Comparison of ENCODE assay signal across 16 cellular contexts in the genomic region with DNA sequence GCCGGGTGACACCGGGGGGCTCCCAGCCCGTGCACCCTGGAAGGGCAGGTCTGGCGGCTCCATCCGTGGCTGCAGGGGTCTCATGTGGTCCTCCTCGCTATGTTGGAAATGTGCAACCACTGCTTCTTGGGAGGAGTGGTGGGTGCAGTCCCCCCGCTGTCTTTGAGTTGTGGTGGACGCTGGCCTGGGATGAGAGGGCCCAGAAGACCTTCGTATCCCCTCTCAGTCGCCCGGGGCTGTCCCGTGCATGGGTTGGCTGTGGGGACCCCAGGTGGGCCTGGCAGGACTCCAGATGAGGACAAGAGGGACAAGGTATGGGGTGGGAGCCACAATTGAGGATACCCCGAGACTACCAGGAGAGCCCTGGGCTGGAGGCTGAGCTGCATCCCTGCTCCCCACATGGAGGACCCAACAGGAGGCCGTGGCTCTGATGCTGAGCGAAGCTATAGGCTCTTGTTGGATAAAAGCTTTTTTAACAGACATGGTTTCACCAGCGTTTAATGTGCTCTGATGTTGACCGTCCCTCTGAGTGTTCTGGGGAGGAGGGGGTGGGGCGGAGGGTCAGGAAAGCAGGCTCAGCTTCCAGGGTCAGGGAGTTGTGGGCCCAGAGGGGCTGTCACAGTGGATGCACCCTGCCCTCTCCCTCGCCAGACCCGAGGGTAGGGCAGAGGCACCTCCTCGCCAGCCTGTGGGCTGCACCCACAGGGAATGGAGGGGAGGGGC. TPM values are rescaled to one million over a fixed set of nuclear protein-coding genes. Genes with fewer than 3 reads are reported as not detected.
A peak's percentile ranks its signal among the peaks of the same experiment; 100 is the strongest.
DNase-seq lines count a peak whose midpoint lies in the region; ATAC-seq, FAIRE-seq and TF ChIP-seq lines count a peak whose summit lies in the region.
"Had no signal": no experiment of that assay in that cellular context is flagged by ENCODE, and none has a peak within 500 bp of the region (broad histone marks: within the 10 kb centered on the region; RNA-seq: fewer than 3 reads in every experiment).

No MANE protein-coding gene starts in this region.

- no peak for TF ChIP-seq EP300 in SK-N-SH (IDR thresholded peaks at IDR 0.05; ENCODE audit: borderline replicate concordance in 1 of 2, low read depth in 1 of 2, low read length in 1 of 2)
- no peak for TF ChIP-seq EP300 in GM12878 (IDR thresholded peaks at IDR 0.05; ENCODE audit: borderline replicate concordance in 1 of 2, control insufficient read depth in 1 of 2, low read depth in 2 of 2, low read length in 2 of 2)

- RAD21 ChIA-PET in GM12878 (lab: Charles Lee; ENCODE audit: unreplicated experiment): no interaction called here

- H3K4me1 Mint-ChIP-seq in nephron progenitor cell: peaks cover 34% of the 10 kb centered on the region
- H3K4me1 Mint-ChIP-seq in activated CD8-positive, alpha-beta memory T cell treated with anti-CD3 and anti-CD28 coated beads, Interleukin-2, amount 10 ng/mL, durations not matched to agents 7 days and 5 days: peaks cover 26% of the 10 kb centered on the region

- H3K27ac ChIP-seq in SK-N-SH (ENCODE audit: low read depth in 2 of 2, low read length in 1 of 2) (no peak overlapping the region; a peak in 1 of 4 replicates), GM12878 (ENCODE audit: control insufficient read depth, insufficient read depth) (no peak overlapping the region)
- H3K27ac ChIP-seq: stomach had no signal

- peaks cover 11% of the 10 kb centered on the region for H4K20me1 ChIP-seq in SK-N-SH (ENCODE audit: insufficient read depth)
- H4K20me1 ChIP-seq in GM12878 (ENCODE audit: control insufficient read depth, insufficient read depth): no peaks in the 10 kb centered on the region; the same call in 1 of the 2 replicates

- no peak overlapping the region for H2AFZ ChIP-seq in SK-N-SH (ENCODE audit: low read depth)
- no peak overlapping the region for H2AFZ ChIP-seq in GM12878 (ENCODE audit: control insufficient read depth, low read depth, low read length)

- TF ChIP-seq RAD21 in SK-N-SH (IDR thresholded peaks at IDR 0.05; ENCODE audit: low read length) (no peak), GM12878 (IDR thresholded peaks at IDR 0.05; ENCODE audit: insufficient read depth, low read depth, low read length) (no peak)

- SMC1A ChIA-PET in GM12878 (lab: Charles Lee; ENCODE audit: uncharacterized antibody, unreplicated experiment): no interaction called here

- H3K9me3 ChIP-seq in SK-N-SH (no peaks in the 10 kb centered on the region), GM12878 (replicated peaks; ENCODE audit: control insufficient read depth, insufficient read depth, low read length) (no peaks in the 10 kb centered on the region)
- H3K9me3 ChIP-seq: stomach had no signal

- peaks cover 18% of the 10 kb centered on the region for H3K36me3 Mint-ChIP-seq in nephron progenitor cell (ENCODE audit: low read depth)
- H3K36me3 Mint-ChIP-seq in activated CD8-positive, alpha-beta memory T cell treated with anti-CD3 and anti-CD28 coated beads, Interleukin-2, amount 10 ng/mL, durations not matched to agents 7 days and 5 days: peaks cover 6% of the 10 kb centered on the region

- H3K27ac Mint-ChIP-seq in nephron progenitor cell: peak overlapping the region; percentile 82
- no peak overlapping the region for H3K27ac Mint-ChIP-seq in activated CD8-positive, alpha-beta memory T cell treated with anti-CD3 and anti-CD28 coated beads, Interleukin-2, amount 10 ng/mL, durations not matched to agents 7 days and 5 days
- H3K27ac Mint-ChIP-seq: brain had no signal

- H3K9ac ChIP-seq in SK-N-SH (no peak overlapping the region), GM12878 (ENCODE audit: control insufficient read depth, insufficient read depth, low read length) (no peak overlapping the region)

- H3K4me3 ChIP-seq in SK-N-SH (ENCODE audit: low read depth in 2 of 2, low read length in 1 of 2): no peak overlapping the region
- no peak overlapping the region for H3K4me3 ChIP-seq in GM12878
- H3K4me3 ChIP-seq: stomach had no signal

- in situ Hi-C loops in GM12878 (cut with MboI): no loop called here

- TF ChIP-seq POLR2A in GM12878 (IDR thresholded peaks at IDR 0.05; ENCODE audit: low read depth, low read length): no peak; the same call in 1 of the 2 replicates

- FAIRE-seq in GM12878 (lab: Jason Lieb, UNC): no peak

- intact Hi-C loops in GM12878 (cut with micrococcal nuclease; ENCODE audit: unreplicated experiment): no loop called here

- H3K9me3 Mint-ChIP-seq in nephron progenitor cell: no peaks in the 10 kb centered on the region
- no peaks in the 10 kb centered on the region for H3K9me3 Mint-ChIP-seq in activated CD8-positive, alpha-beta memory T cell treated with anti-CD3 and anti-CD28 coated beads, Interleukin-2, amount 10 ng/mL, durations not matched to agents 7 days and 5 days (ENCODE audit: low read depth)
- H3K9me3 Mint-ChIP-seq: activated naive CD4-positive, alpha-beta T cell treated with anti-CD3 and anti-CD28 coated beads, Interleukin-2, amount 10 ng/mL, durations not matched to agents 7 days and 5 days; brain had no signal

- H3K4me1 ChIP-seq in SK-N-SH (ENCODE audit: control insufficient read depth in 1 of 2, insufficient read depth in 2 of 2, low read depth in 1 of 2, low read length in 1 of 2) (peaks cover 9 to 25% of the 10 kb centered on the region in 2 experiments; a peak in 2 of 4 replicates), GM12878 (ENCODE audit: control insufficient read depth, insufficient read depth, low read length) (peaks cover 19% of the 10 kb centered on the region)

- H3K27me3 ChIP-seq in SK-N-SH (ENCODE audit: insufficient read depth) (no peaks in the 10 kb centered on the region), GM12878 (replicated peaks in 1 of 2; ENCODE audit: control insufficient read depth in 2 of 2, insufficient read depth in 2 of 2, low read length in 1 of 2) (no peaks in the 10 kb centered on the region)

- POLR2A ChIA-PET in SK-N-SH (lab: Yijun Ruan, JAX): interaction anchor here (0.8 to 2.6 kb wide), 2 partner anchors 10 kb away, joined by 5 to 10 read pairs; a partner anchor contains a TSS
- POLR2A ChIA-PET in GM12878 (lab: Charles Lee): interaction anchor here (1.5 kb wide), 1 partner anchor 10 kb away, joined by 4 read pairs; a partner anchor contains a TSS

- H3F3A ChIP-seq in SK-N-SH (replicated peaks; ENCODE audit: insufficient read depth): peaks cover 8% of the 10 kb centered on the region

- H3K79me2 ChIP-seq in SK-N-SH (ENCODE audit: insufficient read depth) (no peaks in the 10 kb centered on the region), GM12878 (ENCODE audit: control insufficient read depth, insufficient read depth, low read length) (no peaks in the 10 kb centered on the region)

- H3K9me2 ChIP-seq in SK-N-SH: no peaks in the 10 kb centered on the region

- TF ChIP-seq CTCF in SK-N-SH (IDR thresholded peaks at IDR 0.05) (no peak), GM12878 (IDR thresholded peaks at IDR 0.05 in 2 of 3, conservative IDR thresholded peaks at IDR 0.05 in 1 of 3; ENCODE audit: control insufficient read depth in 2 of 3, extremely low read depth in 1 of 3, insufficient read depth in 1 of 3, low read depth in 3 of 3, low read length in 3 of 3) (no peak), nephron progenitor cell (IDR thresholded peaks at IDR 0.05) (no peak)

- no peak for ATAC-seq in SK-N-SH treated with all-trans-retinoic acid at 6 μM for 48 hours
- ATAC-seq in GM12878: no peak
- ATAC-seq in activated CD8-positive, alpha-beta memory T cell treated with anti-CD3 and anti-CD28 coated beads, Interleukin-2, amount 10 ng/mL, durations not matched to agents 7 days and 5 days: no peak

- TSS peak; percentile 56 for BruUV-seq in GM12878 (replicated peaks; lab: Mats Ljungman, UMichigan)

- no peak overlapping the region for H3K4me2 ChIP-seq in SK-N-SH
- H3K4me2 ChIP-seq in GM12878 (ENCODE audit: control insufficient read depth, insufficient read depth): peak overlapping the region; percentile 27; the same call in 1 of the 2 replicates

- DNase-seq in SK-N-SH: peak; percentile 28
- DNase-seq in GM12878 (ENCODE audit: low read depth, low spot score): no peak
- DNase-seq in nephron progenitor cell: peak; percentile 16
- no peak for DNase-seq in NCI-H510A (lab: John Stamatoyannopoulos, UW)
- no peak for DNase-seq in activated CD8-positive, alpha-beta memory T cell treated with anti-CD3 and anti-CD28 coated beads, Interleukin-2, amount 10 ng/mL, durations not matched to agents 7 days and 5 days
- DNase-seq: GDM1, NCI-H1105, NCI-H2227 treated with DMSO at 0.1 percent for 48 hours, occipital lobe, OCI-M1, stomach, SW 1271, WERI-Rb-1 had no signal

- peaks cover 4% of the 10 kb centered on the region for H3K27me3 Mint-ChIP-seq in nephron progenitor cell (ENCODE audit: low read depth, poor library complexity)
- no peaks in the 10 kb centered on the region for H3K27me3 Mint-ChIP-seq in activated CD8-positive, alpha-beta memory T cell treated with anti-CD3 and anti-CD28 coated beads, Interleukin-2, amount 10 ng/mL, durations not matched to agents 7 days and 5 days
- H3K27me3 Mint-ChIP-seq: activated naive CD4-positive, alpha-beta T cell treated with anti-CD3 and anti-CD28 coated beads, Interleukin-2, amount 10 ng/mL, durations not matched to agents 7 days and 5 days; brain had no signal

- no peak overlapping the region for H3K4me3 Mint-ChIP-seq in nephron progenitor cell
- H3K4me3 Mint-ChIP-seq in activated CD8-positive, alpha-beta memory T cell treated with anti-CD3 and anti-CD28 coated beads, Interleukin-2, amount 10 ng/mL, durations not matched to agents 7 days and 5 days: no peak overlapping the region
- H3K4me3 Mint-ChIP-seq: activated naive CD4-positive, alpha-beta T cell treated with anti-CD3 and anti-CD28 coated beads, Interleukin-2, amount 10 ng/mL, durations not matched to agents 7 days and 5 days; brain had no signal

- whole genome bisulfite sequencing in SK-N-SH (ENCODE audit: low lambda C conversion rate): 92% methylated on average over 11 of the region's 21 CpGs
- 85% methylated on average over 21 of the region's 21 CpGs for whole genome bisulfite sequencing in GM12878 (ENCODE audit: insufficient coverage, insufficient replicate concordance, low lambda C conversion rate, missing lambda C conversion rate)

- peaks cover 10 to 62% of the 10 kb centered on the region in 2 experiments for H3K36me3 ChIP-seq in SK-N-SH (replicated peaks in 1 of 2; ENCODE audit: control insufficient read depth in 1 of 2, insufficient read depth in 2 of 2, low read length in 1 of 2)
- peaks cover 0 to 14% of the 10 kb centered on the region in 2 experiments; a peak in 3 of 4 replicates for H3K36me3 ChIP-seq in GM12878 (ENCODE audit: control insufficient read depth in 2 of 2, insufficient read depth in 2 of 2, low read length in 1 of 2)

- CTCF ChIA-PET in SK-N-SH (lab: Yijun Ruan, JAX) (interaction anchor here (2.4 kb wide), 1 partner anchor 165 kb away, joined by 6 read pairs; no protein-coding TSS in a partner anchor), GM12878 (lab: Yijun Ruan, JAX) (interaction anchor here (1.2 kb wide), 1 partner anchor 97 kb away, joined by 3 read pairs; no protein-coding TSS in a partner anchor)
- CTCF ChIA-PET in activated CD8-positive, alpha-beta memory T cell treated with anti-CD3 and anti-CD28 coated beads, Interleukin-2, amount 10 ng/mL, durations not matched to agents 7 days and 5 days (lab: Charles Lee): interaction anchor here (0.6 to 7.0 kb wide), 6 partner anchors 9 to 334 kb away, joined by 3 to 93 read pairs (median 4); a partner anchor contains a TSS

RNA-seq across cellular contexts. Expression of a gene that starts 5.5 kb away (rescaled TPM):
- 7.8 and 8.6 TPM in 2 replicates for polyA plus RNA-seq in SK-N-SH (2012; rRNA removed)
- polyA plus RNA-seq in SK-N-SH (2012; cell fraction: cytosol; rRNA removed): 3.8 and 6.4 TPM in 2 replicates
- 12.2 and 23.8 TPM in 2 replicates for polyA plus RNA-seq in SK-N-SH (2012; cell fraction: nucleus; rRNA removed)
- total RNA-seq in GM12878 (2013; cell fraction: nucleolus; rRNA removed): 13.1 and 19.3 TPM in 2 replicates
- 4.9 and 6.9 TPM in 2 replicates for total RNA-seq in GM12878 (2014; rRNA removed)
- 0.78 and 1.0 TPM in 2 replicates for total RNA-seq in GM12878 (2014; rRNA removed; fragmentation: Illumina TruSeq; extraction: Trizol)
- 6.9 and 7.8 TPM in 2 replicates for total RNA-seq in GM12878 (2021)
- 0.71 TPM for polyA plus RNA-seq in GM12878 (2011; ENCODE audit: low read depth)
- polyA plus RNA-seq in GM12878 (2011; rRNA removed): 1.2 and 2.3 TPM in 2 replicates
- 4.6 and 6.8 TPM in 2 replicates for polyA plus RNA-seq in GM12878 (2011; cell fraction: cytosol; rRNA removed)
- polyA plus RNA-seq in GM12878 (2011; cell fraction: nucleus; rRNA removed): 12.6 and 15.8 TPM in 2 replicates
- 5.0 and 6.2 TPM in 2 replicates for polyA plus RNA-seq in GM12878 (2012)
- 0.24 TPM in 1 of 2 replicates, not detected in the other for polyA plus RNA-seq in GM12878 (2014; fragmentation: Illumina TruSeq; extraction: Trizol)
- under 1 TPM in 1 of 2 experiments, not detected in 1; 0.20 TPM for polyA plus RNA-seq in GM12878 (2014; fragmentation: Nextera tagmentation; extraction: Ambion mirVana)
- polyA plus RNA-seq in GM12878 (2014; rRNA removed): 4.7 and 6.0 TPM in 2 replicates
- 1 to 10 TPM; 3.9 to 5.9 TPM for polyA plus RNA-seq in GM12878 (2016; fragmentation: Nextera tagmentation; extraction: Ambion mirVana)
- polyA minus RNA-seq in GM12878 (2011; rRNA and poly(A)+ RNA removed): 0.73 and 3.6 TPM in 2 replicates
- 3.3 and 3.7 TPM in 2 replicates for polyA minus RNA-seq in GM12878 (2011; cell fraction: cytosol; rRNA and poly(A)+ RNA removed)
- 4.5 and 8.3 TPM in 2 replicates for polyA minus RNA-seq in GM12878 (2011; cell fraction: nucleus; rRNA and poly(A)+ RNA removed)
- 1 to 10 TPM; 5.8 to 7.4 TPM for total RNA-seq in activated CD8-positive, alpha-beta memory T cell treated with anti-CD3 and anti-CD28 coated beads, Interleukin-2, amount 10 ng/mL, durations not matched to agents 7 days and 5 days

RNA-seq across cellular contexts. Expression of a gene that starts 9.5 kb away (rescaled TPM):
- polyA plus RNA-seq in SK-N-SH (2012; rRNA removed) (84.7 and 94.5 TPM in 2 replicates), GM12878 (2011; rRNA removed) (22.1 and 30.1 TPM in 2 replicates), GM12878 (2014; fragmentation: Illumina TruSeq; extraction: Trizol) (12.1 and 26.5 TPM in 2 replicates), GM12878 (2014; fragmentation: Nextera tagmentation; extraction: Ambion mirVana) (1 to 10 TPM; 1.5 to 2.5 TPM), GM12878 (2014; rRNA removed) (56.8 and 58.6 TPM in 2 replicates), GM12878 (2016; fragmentation: Nextera tagmentation; extraction: Ambion mirVana) (10 to 100 TPM; 54.1 to 55.6 TPM)
- 25.8 and 40.4 TPM in 2 replicates for polyA plus RNA-seq in SK-N-SH (2012; cell fraction: cytosol; rRNA removed)
- 517 and 551 TPM in 2 replicates for polyA plus RNA-seq in SK-N-SH (2012; cell fraction: nucleus; rRNA removed)
- 80.3 and 89.1 TPM in 2 replicates for total RNA-seq in GM12878 (2013; cell fraction: nucleolus; rRNA removed)
- total RNA-seq in GM12878 (2014; rRNA removed) (31.8 and 41.9 TPM in 2 replicates), GM12878 (2014; rRNA removed; fragmentation: Illumina TruSeq; extraction: Trizol) (20.8 and 23.5 TPM in 2 replicates), GM12878 (2021) (45.3 and 58.7 TPM in 2 replicates)
- polyA plus RNA-seq in GM12878 (2011; ENCODE audit: low read depth): 15.0 TPM
- 29.8 and 38.2 TPM in 2 replicates for polyA plus RNA-seq in GM12878 (2011; cell fraction: cytosol; rRNA removed)
- 306 and 334 TPM in 2 replicates for polyA plus RNA-seq in GM12878 (2011; cell fraction: nucleus; rRNA removed)
- 38.8 and 67.0 TPM in 2 replicates for polyA plus RNA-seq in GM12878 (2012)
- polyA minus RNA-seq in GM12878 (2011; rRNA and poly(A)+ RNA removed): 15.4 and 20.6 TPM in 2 replicates
- 6.1 and 9.0 TPM in 2 replicates for polyA minus RNA-seq in GM12878 (2011; cell fraction: cytosol; rRNA and poly(A)+ RNA removed)
- polyA minus RNA-seq in GM12878 (2011; cell fraction: nucleus; rRNA and poly(A)+ RNA removed): 22.2 and 33.6 TPM in 2 replicates
- total RNA-seq in activated CD8-positive, alpha-beta memory T cell treated with anti-CD3 and anti-CD28 coated beads, Interleukin-2, amount 10 ng/mL, durations not matched to agents 7 days and 5 days: 10 to 100 TPM; 80.5 to 94.2 TPM

RNA-seq across cellular contexts. Expression of a gene that starts 24.7 kb away (rescaled TPM):
- 9.2 and 10.1 TPM in 2 replicates for polyA plus RNA-seq in SK-N-SH (2012; rRNA removed)
- polyA plus RNA-seq in SK-N-SH (2012; cell fraction: cytosol; rRNA removed): 2.8 and 4.8 TPM in 2 replicates
- polyA plus RNA-seq in SK-N-SH (2012; cell fraction: nucleus; rRNA removed): 50.4 and 75.0 TPM in 2 replicates
- 1.4 and 1.6 TPM in 2 replicates for total RNA-seq in GM12878 (2013; cell fraction: nucleolus; rRNA removed)
- total RNA-seq in GM12878 (2014; rRNA removed): 1.2 and 1.4 TPM in 2 replicates
- total RNA-seq in GM12878 (2014; rRNA removed; fragmentation: Illumina TruSeq; extraction: Trizol): 0.64 and 1.0 TPM in 2 replicates
- 2.7 and 3.0 TPM in 2 replicates for total RNA-seq in GM12878 (2021)
- polyA plus RNA-seq in GM12878 (2011; ENCODE audit: low read depth): 1.1 TPM
- polyA plus RNA-seq in GM12878 (2011; rRNA removed): 0.35 and 0.65 TPM in 2 replicates
- polyA plus RNA-seq in GM12878 (2011; cell fraction: cytosol; rRNA removed): 0.94 and 1.7 TPM in 2 replicates
- polyA plus RNA-seq in GM12878 (2011; cell fraction: nucleus; rRNA removed): 6.4 and 8.4 TPM in 2 replicates
- polyA plus RNA-seq in GM12878 (2012): 3.2 and 3.3 TPM in 2 replicates
- polyA plus RNA-seq in GM12878 (2014; fragmentation: Illumina TruSeq; extraction: Trizol): 0.06 and 1.0 TPM in 2 replicates
- 1 to 10 TPM in 1 of 2 experiments, under 1 TPM in 1; 0.85 to 1.1 TPM for polyA plus RNA-seq in GM12878 (2014; fragmentation: Nextera tagmentation; extraction: Ambion mirVana)
- polyA plus RNA-seq in GM12878 (2014; rRNA removed): 2.8 and 4.2 TPM in 2 replicates
- 1 to 10 TPM; 1.0 to 1.5 TPM for polyA plus RNA-seq in GM12878 (2016; fragmentation: Nextera tagmentation; extraction: Ambion mirVana)
- 0.51 and 0.82 TPM in 2 replicates for polyA minus RNA-seq in GM12878 (2011; rRNA and poly(A)+ RNA removed)
- 0.83 and 1.3 TPM in 2 replicates for polyA minus RNA-seq in GM12878 (2011; cell fraction: cytosol; rRNA and poly(A)+ RNA removed)
- polyA minus RNA-seq in GM12878 (2011; cell fraction: nucleus; rRNA and poly(A)+ RNA removed): 0.48 and 1.4 TPM in 2 replicates
- total RNA-seq in activated CD8-positive, alpha-beta memory T cell treated with anti-CD3 and anti-CD28 coated beads, Interleukin-2, amount 10 ng/mL, durations not matched to agents 7 days and 5 days: 1 to 10 TPM; 3.6 to 4.6 TPM

RNA-seq across cellular contexts. Expression of a gene that starts 25.3 kb away (rescaled TPM):
- polyA plus RNA-seq in SK-N-SH (2012; rRNA removed) (24.9 and 27.0 TPM in 2 replicates), GM12878 (2011; rRNA removed) (6.0 and 9.4 TPM in 2 replicates), GM12878 (2014; fragmentation: Illumina TruSeq; extraction: Trizol) (5.9 and 10.3 TPM in 2 replicates), GM12878 (2014; fragmentation: Nextera tagmentation; extraction: Ambion mirVana) (under 1 TPM; 0.27 to 0.93 TPM), GM12878 (2014; rRNA removed) (22.7 and 27.1 TPM in 2 replicates), GM12878 (2016; fragmentation: Nextera tagmentation; extraction: Ambion mirVana) (1 to 10 TPM; 8.0 TPM)
- 7.7 and 10.6 TPM in 2 replicates for polyA plus RNA-seq in SK-N-SH (2012; cell fraction: cytosol; rRNA removed)
- polyA plus RNA-seq in SK-N-SH (2012; cell fraction: nucleus; rRNA removed): 165 and 173 TPM in 2 replicates
- total RNA-seq in GM12878 (2013; cell fraction: nucleolus; rRNA removed): 46.3 and 58.8 TPM in 2 replicates
- total RNA-seq in GM12878 (2014; rRNA removed) (14.2 and 15.5 TPM in 2 replicates), GM12878 (2014; rRNA removed; fragmentation: Illumina TruSeq; extraction: Trizol) (6.8 and 11.6 TPM in 2 replicates), GM12878 (2021) (18.5 and 22.3 TPM in 2 replicates)
- 6.4 TPM for polyA plus RNA-seq in GM12878 (2011; ENCODE audit: low read depth)
- polyA plus RNA-seq in GM12878 (2011; cell fraction: cytosol; rRNA removed): 10.4 and 17.5 TPM in 2 replicates
- 113 and 164 TPM in 2 replicates for polyA plus RNA-seq in GM12878 (2011; cell fraction: nucleus; rRNA removed)
- 17.1 and 19.2 TPM in 2 replicates for polyA plus RNA-seq in GM12878 (2012)
- 6.9 and 11.5 TPM in 2 replicates for polyA minus RNA-seq in GM12878 (2011; rRNA and poly(A)+ RNA removed)
- 3.3 and 5.6 TPM in 2 replicates for polyA minus RNA-seq in GM12878 (2011; cell fraction: cytosol; rRNA and poly(A)+ RNA removed)
- 10.9 and 17.5 TPM in 2 replicates for polyA minus RNA-seq in GM12878 (2011; cell fraction: nucleus; rRNA and poly(A)+ RNA removed)
- total RNA-seq in activated CD8-positive, alpha-beta memory T cell treated with anti-CD3 and anti-CD28 coated beads, Interleukin-2, amount 10 ng/mL, durations not matched to agents 7 days and 5 days: 10 to 100 TPM; 38.0 to 58.1 TPM

RNA-seq across cellular contexts. Expression of a gene that starts 38.4 kb away (rescaled TPM):
- polyA plus RNA-seq in SK-N-SH (2012; rRNA removed) (7.2 and 8.5 TPM in 2 replicates), GM12878 (2011; rRNA removed) (2.4 and 3.4 TPM in 2 replicates), GM12878 (2014; fragmentation: Illumina TruSeq; extraction: Trizol) (4.9 and 8.3 TPM in 2 replicates), GM12878 (2014; fragmentation: Nextera tagmentation; extraction: Ambion mirVana) (1 to 10 TPM; 1.1 to 2.9 TPM), GM12878 (2014; rRNA removed) (8.1 and 10.9 TPM in 2 replicates), GM12878 (2016; fragmentation: Nextera tagmentation; extraction: Ambion mirVana) (10 to 100 TPM; 15.7 to 15.8 TPM)
- 4.7 and 5.6 TPM in 2 replicates for polyA plus RNA-seq in SK-N-SH (2012; cell fraction: cytosol; rRNA removed)
- polyA plus RNA-seq in SK-N-SH (2012; cell fraction: nucleus; rRNA removed): 25.2 and 26.5 TPM in 2 replicates
- total RNA-seq in GM12878 (2013; cell fraction: nucleolus; rRNA removed): 7.8 and 9.2 TPM in 2 replicates
- total RNA-seq in GM12878 (2014; rRNA removed) (5.1 and 6.9 TPM in 2 replicates), GM12878 (2014; rRNA removed; fragmentation: Illumina TruSeq; extraction: Trizol) (5.6 and 7.1 TPM in 2 replicates), GM12878 (2021) (11.1 and 12.1 TPM in 2 replicates)
- polyA plus RNA-seq in GM12878 (2011; ENCODE audit: low read depth): 1.7 TPM
- 3.1 and 3.8 TPM in 2 replicates for polyA plus RNA-seq in GM12878 (2011; cell fraction: cytosol; rRNA removed)
- polyA plus RNA-seq in GM12878 (2011; cell fraction: nucleus; rRNA removed): 7.6 and 9.4 TPM in 2 replicates
- polyA plus RNA-seq in GM12878 (2012): 2.9 and 6.0 TPM in 2 replicates
- 2.6 and 3.4 TPM in 2 replicates for polyA minus RNA-seq in GM12878 (2011; rRNA and poly(A)+ RNA removed)
- 0.94 and 2.3 TPM in 2 replicates for polyA minus RNA-seq in GM12878 (2011; cell fraction: cytosol; rRNA and poly(A)+ RNA removed)
- 2.2 and 4.1 TPM in 2 replicates for polyA minus RNA-seq in GM12878 (2011; cell fraction: nucleus; rRNA and poly(A)+ RNA removed)
- 10 to 100 TPM; 14.5 to 17.4 TPM for total RNA-seq in activated CD8-positive, alpha-beta memory T cell treated with anti-CD3 and anti-CD28 coated beads, Interleukin-2, amount 10 ng/mL, durations not matched to agents 7 days and 5 days

Comparison
In these comparisons a context has a peak if more than half of its experiments do, and no peak if none do; other contexts are left out.
1. DNase-seq: peak in SK-N-SH (single experiment) and nephron progenitor cell (single experiment); none in GM12878 (single experiment), NCI-H510A (single experiment) and activated CD8-positive, alpha-beta memory T cell treated with anti-CD3 and anti-CD28 coated beads, Interleukin-2, amount 10 ng/mL, durations not matched to agents 7 days and 5 days (single experiment).